Comparison of ENCODE assay signal across 16 cellular contexts in genomic region chr12:80299219-80299618, GRCh38.
DNase-seq lines count a peak whose midpoint lies in the region; ATAC-seq lines count a peak whose summit lies in the region.
"Had no signal": no experiment of that assay in that cellular context is flagged by ENCODE, and none has a peak within 500 bp of the region (broad histone marks: within the 10 kb centered on the region; RNA-seq: fewer than 3 reads in every experiment).

No MANE protein-coding gene starts in this region.

- ATAC-seq in GM18867 (IDR thresholded peaks at IDR 0.05; ENCODE audit: unreplicated experiment) (peak; percentile 53), GM21619 (IDR thresholded peaks at IDR 0.05; ENCODE audit: unreplicated experiment) (peak; percentile 30), HG03095 (IDR thresholded peaks at IDR 0.05; ENCODE audit: unreplicated experiment) (peak; percentile 49), HG03135 (IDR thresholded peaks at IDR 0.05; ENCODE audit: unreplicated experiment) (no peak)
- ATAC-seq: psoas muscle had no signal

- H3K9me3 ChIP-seq in neuronal stem cell (replicated peaks in 1 of 2; ENCODE audit: control insufficient read depth in 2 of 2, insufficient read depth in 1 of 2, low read depth in 1 of 2, low read length in 2 of 2), result no peaks in the 10 kb centered on the region
- H3K9me3 ChIP-seq: psoas muscle, SK-N-SH, uterus had no signal

- H2AK5ac ChIP-seq in neuronal stem cell (ENCODE audit: low read depth, low read length), result no peak overlapping the region

- H4K91ac ChIP-seq in neuronal stem cell (ENCODE audit: low read depth, low read length, poor library complexity), result no peak overlapping the region

- no peaks in the 10 kb centered on the region for H3K27me3 ChIP-seq in neuronal stem cell (ENCODE audit: control insufficient read depth in 3 of 3, insufficient read depth in 3 of 3, low read depth in 1 of 3, low read length in 3 of 3)
- H3K27me3 ChIP-seq: neural progenitor cell, uterus had no signal

- H3K23ac ChIP-seq in neuronal stem cell (ENCODE audit: low read depth, low read length, poor library complexity), result no peak overlapping the region

- no peak overlapping the region for H4K8ac ChIP-seq in neuronal stem cell (ENCODE audit: low read depth, low read length)

- WGBS in neuronal stem cell (ENCODE audit: extremely low coverage in 2 of 2, insufficient read length in 2 of 2, insufficient replicate concordance in 1 of 2), 2 donors, result no CpG with 5 or more reads among the region's 1 CpG

- H3K18ac ChIP-seq in neuronal stem cell (ENCODE audit: low read length), result no peak overlapping the region

- no peak overlapping the region for H3K27ac ChIP-seq in neuronal stem cell (replicated peaks; ENCODE audit: low read length)
- H3K27ac ChIP-seq: neural progenitor cell, psoas muscle, uterus had no signal

- no peak overlapping the region for H3K4me3 ChIP-seq in neuronal stem cell (ENCODE audit: low read length in 2 of 2)
- H3K4me3 ChIP-seq: neural progenitor cell, psoas muscle, uterus had no signal

- H3K4me2 ChIP-seq in neuronal stem cell (ENCODE audit: insufficient read depth, low read length, poor library complexity, severe bottlenecking), result no peak overlapping the region
- H3K4me2 ChIP-seq: neural progenitor cell, SK-N-SH had no signal

- no peak overlapping the region for H3K4ac ChIP-seq in neuronal stem cell (ENCODE audit: low read length)

- H2BK5ac ChIP-seq in neuronal stem cell (ENCODE audit: low read length), result no peak overlapping the region

- H2AFZ ChIP-seq in neuronal stem cell (ENCODE audit: low read length), result no peak overlapping the region
- H2AFZ ChIP-seq: neural progenitor cell had no signal

- no peak overlapping the region for H2BK120ac ChIP-seq in neuronal stem cell (ENCODE audit: low read depth, low read length)

- H3K79me1 ChIP-seq in neuronal stem cell (ENCODE audit: low read depth, low read length), result no peaks in the 10 kb centered on the region

- H3K9ac ChIP-seq in neuronal stem cell (ENCODE audit: low read depth, low read length, poor library complexity), result no peak overlapping the region
- H3K9ac ChIP-seq: neural progenitor cell, SK-N-SH had no signal

- H3K36me3 ChIP-seq in neuronal stem cell (replicated peaks in 1 of 2; ENCODE audit: control insufficient read depth in 2 of 2, insufficient read depth in 2 of 2, low read length in 2 of 2), result no peaks in the 10 kb centered on the region
- H3K36me3 ChIP-seq: neural progenitor cell, uterus had no signal

- no peak overlapping the region for H3K14ac ChIP-seq in neuronal stem cell (ENCODE audit: low read length)

- H2BK12ac ChIP-seq in neuronal stem cell (ENCODE audit: low read length), result no peak overlapping the region

- no peak overlapping the region for H2BK15ac ChIP-seq in neuronal stem cell (ENCODE audit: low read length)

- no peak for DNase-seq in activated naive CD4-positive, alpha-beta T cell (lab: John Stamatoyannopoulos, UW)
- DNase-seq in hypothalamus (lab: John Stamatoyannopoulos, UW) (no peak), neuronal stem cell (ENCODE audit: low spot score) (no peak)
- DNase-seq: activated CD4-positive, alpha-beta T cell treated with anti-CD3 and anti-CD28 coated beads, Interleukin-2, amount 10 ng/mL, durations not matched to agents 24 days and 14 days; central memory CD4-positive, alpha-beta T cell; mammary epithelial cell; NCI-H2171 treated with DMSO at 0.1 percent for 48 hours; psoas muscle; SK-N-SH; substantia nigra; uterus had no signal

- no peaks in the 10 kb centered on the region for H3K4me1 ChIP-seq in neuronal stem cell (ENCODE audit: control insufficient read depth in 2 of 2, insufficient read depth in 1 of 2, low read depth in 1 of 2, low read length in 2 of 2)
- H3K4me1 ChIP-seq: neural progenitor cell, psoas muscle, uterus had no signal
